3 cellular contexts compared by ENCODE assay signal in the genomic region with DNA sequence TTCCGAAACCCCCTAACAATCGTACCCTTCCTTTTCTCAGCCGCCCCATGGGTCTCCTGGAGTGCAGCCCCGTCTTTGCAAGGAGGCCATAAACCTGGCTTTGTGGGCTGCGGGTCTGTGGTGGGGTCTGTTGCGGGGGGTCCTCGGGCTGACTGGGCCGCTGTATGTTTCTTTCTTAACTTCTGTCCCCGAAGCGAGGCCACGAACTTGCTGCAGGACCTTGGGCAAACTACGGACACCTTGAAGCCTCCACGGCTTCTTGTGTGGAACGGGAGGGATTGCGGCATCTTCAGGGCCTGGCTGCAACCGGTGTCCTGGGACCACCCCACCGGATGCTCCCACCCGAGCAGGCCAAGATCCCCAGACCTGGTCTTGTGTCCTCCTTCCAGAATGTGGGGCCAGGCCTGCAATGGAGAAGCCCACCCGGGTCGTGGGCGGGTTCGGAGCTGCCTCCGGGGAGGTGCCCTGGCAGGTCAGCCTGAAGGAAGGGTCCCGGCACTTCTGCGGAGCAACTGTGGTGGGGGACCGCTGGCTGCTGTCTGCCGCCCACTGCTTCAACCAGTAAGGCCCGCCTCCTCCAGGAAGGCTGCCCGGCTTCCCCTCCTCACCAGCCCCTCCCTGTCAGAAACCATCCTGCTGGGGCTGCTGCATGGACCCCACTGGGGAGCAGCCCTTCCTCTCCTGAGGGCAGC.
TF ChIP-seq lines count a peak whose summit lies in the region.

No MANE protein-coding gene starts in this region.

TF ChIP-seq in A549, 52 proteins besides CTCF, POLR2A, EP300 and RAD21:
- TF ChIP-seq SREBF2 (IDR thresholded peaks at IDR 0.05) = no peak
- 0 out of 5 replicates have a peak, but pooled peaks of 1 of the 2 experiments have one; percentile 11 for TF ChIP-seq JUN (IDR thresholded peaks at IDR 0.05)
- TF ChIP-seq CEBPB (IDR thresholded peaks at IDR 0.05) = no peak
- TF ChIP-seq TFCP2L1 (CRISPR knock-in tag; IDR thresholded peaks at IDR 0.05) = no peak
- no peak for TF ChIP-seq HOXA7 (CRISPR knock-in tag; IDR thresholded peaks at IDR 0.05)
- TF ChIP-seq CBX8 (IDR thresholded peaks at IDR 0.05) = no peak
- TF ChIP-seq HOXB5 (CRISPR knock-in tag; IDR thresholded peaks at IDR 0.05) = no peak
- no peak for TF ChIP-seq CHD2 (IDR thresholded peaks at IDR 0.05; ENCODE audit: low read length, partially characterized antibody)
- TF ChIP-seq FOSL2 (IDR thresholded peaks at IDR 0.05) = no peak
- no peak for TF ChIP-seq FOSL2 (CRISPR knock-in tag; IDR thresholded peaks at IDR 0.05)
- TF ChIP-seq NFE2L2 (conservative IDR thresholded peaks at IDR 0.05; ENCODE audit: low read length) = no peak
- TF ChIP-seq ELK1 (IDR thresholded peaks at IDR 0.05; ENCODE audit: low read depth, low read length) = no peak
- peak; percentile 76 for TF ChIP-seq ZFP36 (IDR thresholded peaks at IDR 0.05; ENCODE audit: borderline replicate concordance, partially characterized antibody)
- no peak for TF ChIP-seq NR3C1 (IDR thresholded peaks at IDR 0.05)
TF ChIP-seq in A549: peak in this region for 2.

TF ChIP-seq in GM23338, 12 proteins besides CTCF, POLR2A, EP300 and RAD21:
- TF ChIP-seq ZNF331 (CRISPR knock-in tag; IDR thresholded peaks at IDR 0.05; ENCODE audit: low read depth) (no peak), REST (IDR thresholded peaks at IDR 0.05; ENCODE audit: unreplicated experiment) (no peak), ZNF114 (CRISPR knock-in tag; IDR thresholded peaks at IDR 0.05) (no peak), EZH2 (IDR thresholded peaks at IDR 0.05; ENCODE audit: low read depth, unreplicated experiment) (no peak), STAT1 (IDR thresholded peaks at IDR 0.05; ENCODE audit: unreplicated experiment) (no peak), NANOG (IDR thresholded peaks at IDR 0.05; ENCODE audit: borderline replicate concordance) (no peak), JUNB (IDR thresholded peaks at IDR 0.05; ENCODE audit: unreplicated experiment) (no peak)
- TF ChIP-seq, protein P1, sequence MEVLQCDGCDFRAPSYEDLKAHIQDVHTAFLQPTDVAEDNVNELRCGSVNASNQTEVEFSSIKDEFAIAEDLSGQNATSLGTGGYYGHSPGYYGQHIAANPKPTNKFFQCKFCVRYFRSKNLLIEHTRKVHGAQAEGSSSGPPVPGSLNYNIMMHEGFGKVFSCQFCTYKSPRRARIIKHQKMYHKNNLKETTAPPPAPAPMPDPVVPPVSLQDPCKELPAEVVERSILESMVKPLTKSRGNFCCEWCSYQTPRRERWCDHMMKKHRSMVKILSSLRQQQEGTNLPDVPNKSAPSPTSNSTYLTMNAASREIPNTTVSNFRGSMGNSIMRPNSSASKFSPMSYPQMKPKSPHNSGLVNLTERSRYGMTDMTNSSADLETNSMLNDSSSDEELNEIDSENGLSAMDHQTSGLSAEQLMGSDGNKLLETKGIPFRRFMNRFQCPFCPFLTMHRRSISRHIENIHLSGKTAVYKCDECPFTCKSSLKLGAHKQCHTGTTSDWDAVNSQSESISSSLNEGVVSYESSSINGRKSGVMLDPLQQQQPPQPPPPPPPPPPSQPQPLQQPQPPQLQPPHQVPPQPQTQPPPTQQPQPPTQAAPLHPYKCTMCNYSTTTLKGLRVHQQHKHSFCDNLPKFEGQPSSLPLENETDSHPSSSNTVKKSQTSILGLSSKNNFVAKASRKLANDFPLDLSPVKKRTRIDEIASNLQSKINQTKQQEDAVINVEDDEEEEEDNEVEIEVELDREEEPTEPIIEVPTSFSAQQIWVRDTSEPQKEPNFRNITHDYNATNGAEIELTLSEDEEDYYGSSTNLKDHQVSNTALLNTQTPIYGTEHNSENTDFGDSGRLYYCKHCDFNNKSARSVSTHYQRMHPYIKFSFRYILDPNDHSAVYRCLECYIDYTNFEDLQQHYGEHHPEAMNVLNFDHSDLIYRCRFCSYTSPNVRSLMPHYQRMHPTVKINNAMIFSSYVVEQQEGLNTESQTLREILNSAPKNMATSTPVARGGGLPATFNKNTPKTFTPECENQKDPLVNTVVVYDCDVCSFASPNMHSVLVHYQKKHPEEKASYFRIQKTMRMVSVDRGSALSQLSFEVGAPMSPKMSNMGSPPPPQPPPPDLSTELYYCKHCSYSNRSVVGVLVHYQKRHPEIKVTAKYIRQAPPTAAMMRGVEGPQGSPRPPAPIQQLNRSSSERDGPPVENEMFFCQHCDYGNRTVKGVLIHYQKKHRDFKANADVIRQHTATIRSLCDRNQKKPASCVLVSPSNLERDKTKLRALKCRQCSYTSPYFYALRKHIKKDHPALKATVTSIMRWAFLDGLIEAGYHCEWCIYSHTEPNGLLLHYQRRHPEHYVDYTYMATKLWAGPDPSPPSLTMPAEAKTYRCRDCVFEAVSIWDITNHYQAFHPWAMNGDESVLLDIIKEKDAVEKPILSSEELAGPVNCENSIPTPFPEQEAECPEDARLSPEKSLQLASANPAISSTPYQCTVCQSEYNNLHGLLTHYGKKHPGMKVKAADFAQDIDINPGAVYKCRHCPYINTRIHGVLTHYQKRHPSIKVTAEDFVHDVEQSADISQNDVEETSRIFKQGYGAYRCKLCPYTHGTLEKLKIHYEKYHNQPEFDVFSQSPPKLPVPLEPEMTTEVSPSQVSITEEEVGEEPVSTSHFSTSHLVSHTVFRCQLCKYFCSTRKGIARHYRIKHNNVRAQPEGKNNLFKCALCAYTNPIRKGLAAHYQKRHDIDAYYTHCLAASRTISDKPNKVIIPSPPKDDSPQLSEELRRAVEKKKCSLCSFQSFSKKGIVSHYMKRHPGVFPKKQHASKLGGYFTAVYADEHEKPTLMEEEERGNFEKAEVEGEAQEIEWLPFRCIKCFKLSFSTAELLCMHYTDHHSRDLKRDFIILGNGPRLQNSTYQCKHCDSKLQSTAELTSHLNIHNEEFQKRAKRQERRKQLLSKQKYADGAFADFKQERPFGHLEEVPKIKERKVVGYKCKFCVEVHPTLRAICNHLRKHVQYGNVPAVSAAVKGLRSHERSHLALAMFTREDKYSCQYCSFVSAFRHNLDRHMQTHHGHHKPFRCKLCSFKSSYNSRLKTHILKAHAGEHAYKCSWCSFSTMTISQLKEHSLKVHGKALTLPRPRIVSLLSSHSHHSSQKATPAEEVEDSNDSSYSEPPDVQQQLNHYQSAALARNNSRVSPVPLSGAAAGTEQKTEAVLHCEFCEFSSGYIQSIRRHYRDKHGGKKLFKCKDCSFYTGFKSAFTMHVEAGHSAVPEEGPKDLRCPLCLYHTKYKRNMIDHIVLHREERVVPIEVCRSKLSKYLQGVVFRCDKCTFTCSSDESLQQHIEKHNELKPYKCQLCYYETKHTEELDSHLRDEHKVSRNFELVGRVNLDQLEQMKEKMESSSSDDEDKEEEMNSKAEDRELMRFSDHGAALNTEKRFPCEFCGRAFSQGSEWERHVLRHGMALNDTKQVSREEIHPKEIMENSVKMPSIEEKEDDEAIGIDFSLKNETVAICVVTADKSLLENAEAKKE (CRISPR knock-in tag; IDR thresholded peaks at IDR 0.05) = no peak

TF ChIP-seq in H1, 55 proteins besides CTCF, POLR2A, EP300 and RAD21:
- no peak for TF ChIP-seq ATF2 (IDR thresholded peaks at IDR 0.05; ENCODE audit: low read length)
- TF ChIP-seq PHF8 (conservative IDR thresholded peaks at IDR 0.05; ENCODE audit: low read depth, low read length) = no peak
- no peak for TF ChIP-seq BCL11A (IDR thresholded peaks at IDR 0.05; ENCODE audit: low read depth in 2 of 2, low read length in 2 of 2)
